In genomic region chr1:43649131-43649477, GRCh38 we compare ENCODE assay signal across 8 cellular contexts. TPM values are rescaled to one million over a fixed set of nuclear protein-coding genes. Genes with fewer than 3 reads are reported as not detected.
DNase-seq lines count a peak whose midpoint lies in the region; ATAC-seq and TF ChIP-seq lines count a peak whose summit lies in the region.
"Not testable (repeated sequence)": the region's sequence is repeated elsewhere in the genome, so short reads cannot be mapped to it uniquely, and the experiment has no call there.

No MANE protein-coding gene starts in this region.

- H3K9me3 Mint-ChIP-seq in activated T-helper 17 cell treated with anti-CD3 and anti-CD28 coated beads, Interleukin-2, amount 50 U/mL, for 72 hours: not testable (repeated sequence)

- TF ChIP-seq CTCF in GM12864 (IDR thresholded peaks at IDR 0.05; ENCODE audit: low read depth, low read length, missing control alignments); PC-3 (conservative IDR thresholded peaks at IDR 0.05; ENCODE audit: low read depth, low read length); colonic mucosa (IDR thresholded peaks at IDR 0.05); left ventricle myocardium inferior (IDR thresholded peaks at IDR 0.05; ENCODE audit: borderline replicate concordance): not testable (repeated sequence)

- POLR2A ChIA-PET in PC-3 (lab: Charles Lee; ENCODE audit: unreplicated experiment): interaction anchor here (0.6 to 1.1 kb wide), 5 partner anchors 14 to 1298 kb away, joined by 3 to 4 read pairs (median 4); partner anchors contain the start of gene CDC20

- not testable (repeated sequence) for H3K9me2 ChIP-seq in PC-3 (replicated peaks; ENCODE audit: low read length)

- H2AFZ ChIP-seq in PC-3 (ENCODE audit: low read length): peak overlapping the region; percentile 96

- H3K9me3 ChIP-seq in PC-3 (ENCODE audit: low read length); colonic mucosa; left ventricle myocardium inferior (replicated peaks); mucosa of rectum (ENCODE audit: control insufficient read depth in 2 of 2, low read length in 2 of 2); aorta (ENCODE audit: control insufficient read depth, low read length): not testable (repeated sequence)

- peaks cover 26% of the 10 kb centered on the region for H3K36me3 Mint-ChIP-seq in activated T-helper 17 cell treated with anti-CD3 and anti-CD28 coated beads, Interleukin-2, amount 50 U/mL, for 72 hours (ENCODE audit: low read depth)

- not testable (repeated sequence) for H3K27me3 Mint-ChIP-seq in activated T-helper 17 cell treated with anti-CD3 and anti-CD28 coated beads, Interleukin-2, amount 50 U/mL, for 72 hours

- peak overlapping the region; percentile 99 for H3K4me3 Mint-ChIP-seq in activated T-helper 17 cell treated with anti-CD3 and anti-CD28 coated beads, Interleukin-2, amount 50 U/mL, for 72 hours

- H3K4me1 ChIP-seq in PC-3 (ENCODE audit: insufficient read depth, low read length): peaks cover 19% of the 10 kb centered on the region
- H3K4me1 ChIP-seq in colonic mucosa; aorta (ENCODE audit: control insufficient read depth in 1 of 2, insufficient read depth in 2 of 2, low read length in 2 of 2): not testable (repeated sequence)
- H3K4me1 ChIP-seq in left ventricle myocardium inferior: peaks cover 25% of the 10 kb centered on the region
- H3K4me1 ChIP-seq in mucosa of rectum (ENCODE audit: control insufficient read depth in 2 of 2, insufficient read depth in 2 of 2, low read length in 2 of 2): peaks cover 11 to 21% of the 10 kb centered on the region in 2 donors

- H3F3A ChIP-seq in PC-3 (ENCODE audit: low read length, unreplicated experiment): not testable (repeated sequence)

- H4K20me1 ChIP-seq in PC-3 (ENCODE audit: low read length): not testable (repeated sequence)

- intact Hi-C loops in PC-3 (cut with micrococcal nuclease); colonic mucosa (cut with DNase I); left ventricle myocardium inferior (cut with micrococcal nuclease): not testable (repeated sequence)
- intact Hi-C loops in aorta (cut with DNase I): loop anchor here in 1 of 2 donors (2.0 kb wide), 1 partner anchor 118 kb away; the partner anchor contains the start of gene PTPRF

- H3K4me1 Mint-ChIP-seq in activated T-helper 17 cell treated with anti-CD3 and anti-CD28 coated beads, Interleukin-2, amount 50 U/mL, for 72 hours: peaks cover 24% of the 10 kb centered on the region

- H3K27ac ChIP-seq in PC-3 (ENCODE audit: low read length) (peak overlapping the region; percentile 35; the same call in 1 of the 2 replicates), colonic mucosa (peak overlapping the region; percentile 98), left ventricle myocardium inferior (replicated peaks) (peak overlapping the region; percentile 95), mucosa of rectum (ENCODE audit: low read depth in 2 of 2, low read length in 2 of 2) (peak overlapping the region; percentile 97 to 99), aorta (ENCODE audit: low read depth in 1 of 2, low read length in 2 of 2) (peak overlapping the region in 1 of 2 donors; percentile 75)

- H3K4me3 ChIP-seq in GM12864 (ENCODE audit: low read depth, low read length): peak overlapping the region; percentile 77
- peak overlapping the region; percentile 93 for H3K4me3 ChIP-seq in PC-3 (ENCODE audit: low read length)
- H3K4me3 ChIP-seq in colonic mucosa: peak overlapping the region; percentile 84
- H3K4me3 ChIP-seq in left ventricle myocardium inferior: peak overlapping the region; percentile 89
- H3K4me3 ChIP-seq in mucosa of rectum (ENCODE audit: low read length in 2 of 2): peak overlapping the region; percentile 89 to 92
- H3K4me3 ChIP-seq in skeletal muscle cell (ENCODE audit: low read depth, low read length): peak overlapping the region; percentile 67
- H3K4me3 ChIP-seq in aorta (ENCODE audit: low read length in 2 of 2): peak overlapping the region; percentile 42 to 44

- not testable (repeated sequence) for DNase-seq in GM12864 (ENCODE audit: low read depth); PC-3; colonic mucosa; left ventricle myocardium inferior; skeletal muscle cell (ENCODE audit: low read depth); aorta

- H3K27ac Mint-ChIP-seq in activated T-helper 17 cell treated with anti-CD3 and anti-CD28 coated beads, Interleukin-2, amount 50 U/mL, for 72 hours: peak overlapping the region; percentile 93

- H3K36me3 ChIP-seq in PC-3 (ENCODE audit: low read depth, low read length) (peaks cover 11% of the 10 kb centered on the region), left ventricle myocardium inferior (peaks cover 12% of the 10 kb centered on the region), mucosa of rectum (ENCODE audit: control insufficient read depth in 2 of 2, insufficient read depth in 2 of 2, low read length in 2 of 2) (peaks cover 10 to 11% of the 10 kb centered on the region in 2 donors)
- H3K36me3 ChIP-seq in colonic mucosa; aorta (ENCODE audit: control insufficient read depth in 1 of 2, insufficient read depth in 2 of 2, low read length in 1 of 2): not testable (repeated sequence)

- peak overlapping the region; percentile 90 for H3K4me2 ChIP-seq in PC-3 (ENCODE audit: low read length)

- not testable (repeated sequence) for H3K27me3 ChIP-seq in PC-3 (ENCODE audit: low read length); colonic mucosa; mucosa of rectum (ENCODE audit: control insufficient read depth in 2 of 2, insufficient read depth in 2 of 2, low read length in 2 of 2); aorta (ENCODE audit: control insufficient read depth in 1 of 2, insufficient read depth in 2 of 2, low read length in 1 of 2)
- H3K27me3 ChIP-seq in left ventricle myocardium inferior (ENCODE audit: low read depth): peaks cover 16% of the 10 kb centered on the region

- peak overlapping the region; percentile 79 for H3K9ac ChIP-seq in PC-3 (ENCODE audit: low read length)
- peak overlapping the region; percentile 64 to 78 for H3K9ac ChIP-seq in colonic mucosa (ENCODE audit: low read depth in 2 of 2, low read length in 2 of 2)
- H3K9ac ChIP-seq in mucosa of rectum (ENCODE audit: low read depth in 1 of 2, low read length in 2 of 2): peak overlapping the region; percentile 84 to 88

- BruUV-seq in PC-3 (replicated peaks; lab: Mats Ljungman, UMichigan): not testable (repeated sequence)

- peaks cover 38% of the 10 kb centered on the region for H3K79me2 ChIP-seq in PC-3 (ENCODE audit: low read length)

- WGBS in aorta, 2 donors: 26 to 27% methylated on average over 15 to 16 of the region's 16 CpGs

- not testable (repeated sequence) for ATAC-seq in PC-3; activated T-helper 17 cell treated with anti-CD3 and anti-CD28 coated beads, Interleukin-2, amount 50 U/mL, for 72 hours (replicated peaks); aorta (ENCODE audit: low FRiP score)

- CTCF ChIA-PET in PC-3 (lab: Charles Lee): interaction anchor here (0.6 to 1.2 kb wide), 2 partner anchors 95 to 111 kb away, joined by 3 to 5 read pairs; no protein-coding TSS in a partner anchor

RNA-seq across cellular contexts. Expression of gene KDM4A, which starts 0.8 kb away (rescaled TPM):
- 23.2 and 27.8 TPM in 2 replicates for total RNA-seq in PC-3 (2014; rRNA removed)
- 10 to 100 TPM; 25.3 to 34.8 TPM for total RNA-seq in activated T-helper 17 cell treated with anti-CD3 and anti-CD28 coated beads, Interleukin-2, amount 50 U/mL, for 72 hours
- 10 to 100 TPM; 57.0 to 62.4 TPM for total RNA-seq in colonic mucosa
- total RNA-seq in left ventricle myocardium inferior: 15.3 TPM
- 10 to 100 TPM; 24.8 to 43.3 TPM for total RNA-seq in aorta
- 10 to 100 TPM in 1 of 2 donors, 1 to 10 TPM in 1; 9.4 to 13.9 TPM for polyA plus RNA-seq in aorta

RNA-seq across cellular contexts. Expression of gene ST3GAL3, which starts 58.2 kb away (rescaled TPM):
- total RNA-seq in PC-3 (2014; rRNA removed) (7.4 and 9.0 TPM in 2 replicates), colonic mucosa (1 to 10 TPM; 5.1 to 6.0 TPM), left ventricle myocardium inferior (29.9 TPM), aorta (10 to 100 TPM; 29.7 to 32.0 TPM)
- 10 to 100 TPM; 21.8 to 23.7 TPM for total RNA-seq in activated T-helper 17 cell treated with anti-CD3 and anti-CD28 coated beads, Interleukin-2, amount 50 U/mL, for 72 hours
- 10 to 100 TPM; 20.2 to 24.3 TPM for polyA plus RNA-seq in aorta

Comparison
In these comparisons a context has a peak if more than half of its experiments do, and no peak if none do; other contexts are left out.
1. H3K4me3 ChIP-seq: peak in every context shown above with its lines; median percentile 93 in PC-3; 90 in mucosa of rectum; 89 in left ventricle myocardium inferior; 84 in colonic mucosa; 77 in GM12864; 67 in skeletal muscle cell; 43 in aorta.